21 cellular contexts compared by ENCODE assay signal in genomic region chr5:79509244-79509880, GRCh38. TPM values are rescaled to one million over a fixed set of nuclear protein-coding genes. Genes with fewer than 3 reads are reported as not detected.
A peak's percentile ranks its signal among the peaks of the same experiment; 100 is the strongest.
DNase-seq lines count a peak whose midpoint lies in the region; ATAC-seq and TF ChIP-seq lines count a peak whose summit lies in the region.
"Had no signal": no experiment of that assay in that cellular context is flagged by ENCODE, and none has a peak within 500 bp of the region (broad histone marks: within the 10 kb centered on the region; RNA-seq: fewer than 3 reads in every experiment).

No MANE protein-coding gene starts in this region.

- no peak overlapping the region for H3K9ac ChIP-seq in SK-N-MC (ENCODE audit: insufficient read length)

- H3K36me3 ChIP-seq in right atrium auricular region (no peaks in the 10 kb centered on the region), SK-N-MC (ENCODE audit: insufficient read depth, low read length) (no peaks in the 10 kb centered on the region)

- no peak overlapping the region for H3K27ac Mint-ChIP-seq in mesothelial cell of epicardium
- H3K27ac Mint-ChIP-seq in activated CD4-positive, alpha-beta memory T cell treated with anti-CD3 and anti-CD28 coated beads for 36 hours = no peak overlapping the region
- H3K27ac Mint-ChIP-seq: activated CD4-positive, alpha-beta T cell treated with anti-CD3 and anti-CD28 coated beads for 36 hours; activated CD8-positive, alpha-beta memory T cell treated with anti-CD3 and anti-CD28 coated beads, Interleukin-2, amount 10 ng/mL, durations not matched to agents 7 days and 5 days; stimulated activated naive CD8-positive, alpha-beta T cell treated with anti-CD3 and anti-CD28 coated beads, Interleukin-15, Interleukin-2, amounts not matched to agents 100 ng/mL and 50 ng/mL, for 24 hours had no signal

- H3K4me3 ChIP-seq in right atrium auricular region = peak overlapping the region; percentile 5 to 90
- H3K4me3 ChIP-seq in SK-N-MC = peak overlapping the region; percentile 26; the same call in 1 of the 2 replicates

- no peak for DNase-seq in right atrium auricular region (ENCODE audit: low spot score)
- no peak for DNase-seq in left cardiac atrium
- DNase-seq in SK-N-MC (ENCODE audit: low read depth, low spot score) = no peak
- DNase-seq in mesothelial cell of epicardium (ENCODE audit: low spot score in 2 of 2, unreplicated experiment in 2 of 2) = no peak
- no peak for DNase-seq in activated CD4-positive, alpha-beta memory T cell treated with anti-CD3 and anti-CD28 coated beads for 36 hours
- no peak for DNase-seq in HuH-7.5 (ENCODE audit: low spot score)
- DNase-seq: activated CD4-positive, alpha-beta T cell treated with anti-CD3 and anti-CD28 coated beads for 36 hours; activated CD8-positive, alpha-beta memory T cell treated with anti-CD3 and anti-CD28 coated beads, Interleukin-2, amount 10 ng/mL, durations not matched to agents 7 days and 5 days; activated effector memory CD4-positive, alpha-beta T cell treated with Interleukin-2 at 50 U/mL for 16 hours; DMS79; hippocampal formation; KBM-7; kidney glomerular epithelial cell; midbrain; NCI-H1105; NCI-H524; nucleus accumbens; stimulated activated CD4-positive, alpha-beta T cell treated with anti-CD3 and anti-CD28 coated beads, Interleukin-1b, Interleukin-23, amount 100 ng/mL, for 48 hours had no signal

- H3K9me3 ChIP-seq in right atrium auricular region (no peaks in the 10 kb centered on the region), SK-N-MC (ENCODE audit: low read depth, low read length) (no peaks in the 10 kb centered on the region)

- no peaks in the 10 kb centered on the region for H3K27me3 Mint-ChIP-seq in mesothelial cell of epicardium (ENCODE audit: low read depth)
- peaks cover 24% of the 10 kb centered on the region for H3K27me3 Mint-ChIP-seq in activated CD4-positive, alpha-beta memory T cell treated with anti-CD3 and anti-CD28 coated beads for 36 hours

- CTCF ChIA-PET in activated CD4-positive, alpha-beta memory T cell treated with anti-CD3 and anti-CD28 coated beads for 36 hours (lab: Charles Lee) = no interaction called here

- peaks cover 59% of the 10 kb centered on the region for H3K4me1 Mint-ChIP-seq in mesothelial cell of epicardium
- peaks cover 25% of the 10 kb centered on the region for H3K4me1 Mint-ChIP-seq in activated CD4-positive, alpha-beta memory T cell treated with anti-CD3 and anti-CD28 coated beads for 36 hours (ENCODE audit: low read depth)

- no peaks in the 10 kb centered on the region for H3K36me3 Mint-ChIP-seq in mesothelial cell of epicardium
- peaks cover 1% of the 10 kb centered on the region for H3K36me3 Mint-ChIP-seq in activated CD4-positive, alpha-beta memory T cell treated with anti-CD3 and anti-CD28 coated beads for 36 hours

- H3K27ac ChIP-seq in right atrium auricular region (peak overlapping the region; percentile 98 to 99), SK-N-MC (no peak overlapping the region)

- ATAC-seq in left cardiac atrium = no peak
- no peak for ATAC-seq in GM18909 (IDR thresholded peaks at IDR 0.05; ENCODE audit: poor library complexity, unreplicated experiment)
- ATAC-seq in GM18502 (IDR thresholded peaks at IDR 0.05; ENCODE audit: poor library complexity, unreplicated experiment) = no peak
- ATAC-seq: activated CD4-positive, alpha-beta T cell treated with anti-CD3 and anti-CD28 coated beads for 36 hours; activated CD8-positive, alpha-beta memory T cell treated with anti-CD3 and anti-CD28 coated beads, Interleukin-2, amount 10 ng/mL, durations not matched to agents 7 days and 5 days had no signal

- no peaks in the 10 kb centered on the region for H3K9me3 Mint-ChIP-seq in mesothelial cell of epicardium
- no peaks in the 10 kb centered on the region for H3K9me3 Mint-ChIP-seq in activated CD4-positive, alpha-beta memory T cell treated with anti-CD3 and anti-CD28 coated beads for 36 hours
- H3K9me3 Mint-ChIP-seq: stimulated activated naive CD8-positive, alpha-beta T cell treated with anti-CD3 and anti-CD28 coated beads, Interleukin-15, Interleukin-2, amounts not matched to agents 100 ng/mL and 50 ng/mL, for 24 hours had no signal

- no peaks in the 10 kb centered on the region for H3K27me3 ChIP-seq in right atrium auricular region

- TF ChIP-seq CTCF in right atrium auricular region (IDR thresholded peaks at IDR 0.05) (no peak), mesothelial cell of epicardium (IDR thresholded peaks at IDR 0.05; ENCODE audit: unreplicated experiment) (no peak)

- intact Hi-C loops in left cardiac atrium (cut with DNase I) = no loop called here
- intact Hi-C loops in activated CD4-positive, alpha-beta memory T cell treated with anti-CD3 and anti-CD28 coated beads for 36 hours (cut with micrococcal nuclease) = no loop called here

- peaks cover 0 to 21% of the 10 kb centered on the region in 2 donors for H3K4me1 ChIP-seq in right atrium auricular region

- peak overlapping the region; percentile 10 for H3K4me3 Mint-ChIP-seq in mesothelial cell of epicardium
- no peak overlapping the region for H3K4me3 Mint-ChIP-seq in activated CD4-positive, alpha-beta memory T cell treated with anti-CD3 and anti-CD28 coated beads for 36 hours
- H3K4me3 Mint-ChIP-seq: activated CD4-positive, alpha-beta T cell treated with anti-CD3 and anti-CD28 coated beads for 36 hours; activated CD8-positive, alpha-beta memory T cell treated with anti-CD3 and anti-CD28 coated beads, Interleukin-2, amount 10 ng/mL, durations not matched to agents 7 days and 5 days had no signal

- POLR2A ChIA-PET in activated CD4-positive, alpha-beta memory T cell treated with anti-CD3 and anti-CD28 coated beads for 36 hours (lab: Charles Lee) = no interaction called here

RNA-seq across cellular contexts. Expression of gene HOMER1, which starts 4.6 kb away (rescaled TPM):
- total RNA-seq in right atrium auricular region (10 to 100 TPM; 30.1 to 31.4 TPM), left cardiac atrium (10 to 100 TPM; 25.6 to 35.4 TPM), mesothelial cell of epicardium (21.4 to 22.2 TPM (median 21.6 TPM) in 3 replicates)
- 1 to 10 TPM; 3.8 to 4.3 TPM for total RNA-seq in activated CD4-positive, alpha-beta memory T cell treated with anti-CD3 and anti-CD28 coated beads for 36 hours
